Comparison of ENCODE assay signal across 8 cellular contexts in the genomic region with DNA sequence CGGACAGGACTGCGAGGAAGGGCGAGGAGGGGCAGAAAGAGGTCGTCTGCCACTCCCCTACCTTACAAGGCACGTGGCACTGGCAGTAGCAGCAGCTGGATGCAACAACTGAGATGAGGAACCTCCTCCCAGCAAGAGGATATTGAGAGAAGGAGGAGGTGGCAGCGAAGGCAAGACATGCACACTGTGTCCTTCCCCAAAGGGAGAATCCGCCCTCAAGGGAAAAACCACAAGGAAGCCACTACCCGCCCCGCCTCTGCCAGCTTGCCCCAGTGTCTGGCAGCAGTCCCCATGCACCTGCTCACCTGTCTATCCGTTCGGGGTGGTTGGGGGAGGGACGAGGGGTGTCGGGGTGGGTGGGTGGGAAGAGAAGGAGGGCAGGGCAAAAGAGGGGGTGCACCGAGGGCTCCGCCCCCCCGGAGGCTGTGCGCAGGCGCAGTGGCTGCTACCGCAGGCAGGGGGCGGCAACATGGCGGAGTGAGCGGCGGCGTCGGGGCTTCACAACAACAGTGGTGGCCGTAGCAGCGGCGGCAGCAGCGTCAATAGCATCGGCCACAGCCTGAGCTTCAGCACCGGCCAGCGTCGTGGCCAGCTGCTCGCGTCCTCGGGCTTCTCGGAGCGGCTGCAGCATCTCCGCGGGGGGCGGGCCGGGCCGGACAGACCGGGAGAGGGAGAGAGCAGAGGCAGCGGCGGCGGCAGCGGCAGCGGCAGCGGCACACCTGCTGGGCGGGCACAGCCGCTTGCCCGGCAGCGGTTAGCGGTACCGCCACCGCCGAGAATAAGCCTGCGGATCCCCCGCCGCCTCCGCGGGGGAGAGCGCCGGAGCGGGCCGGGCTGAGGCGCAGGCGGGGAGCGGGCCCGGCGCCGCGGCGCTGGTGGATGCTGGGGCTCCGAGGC. TPM values are rescaled to one million over a fixed set of nuclear protein-coding genes. Genes with fewer than 3 reads are reported as not detected.
DNase-seq lines count a peak whose midpoint lies in the region; ATAC-seq, FAIRE-seq and TF ChIP-seq lines count a peak whose summit lies in the region.

A gene with protein sequence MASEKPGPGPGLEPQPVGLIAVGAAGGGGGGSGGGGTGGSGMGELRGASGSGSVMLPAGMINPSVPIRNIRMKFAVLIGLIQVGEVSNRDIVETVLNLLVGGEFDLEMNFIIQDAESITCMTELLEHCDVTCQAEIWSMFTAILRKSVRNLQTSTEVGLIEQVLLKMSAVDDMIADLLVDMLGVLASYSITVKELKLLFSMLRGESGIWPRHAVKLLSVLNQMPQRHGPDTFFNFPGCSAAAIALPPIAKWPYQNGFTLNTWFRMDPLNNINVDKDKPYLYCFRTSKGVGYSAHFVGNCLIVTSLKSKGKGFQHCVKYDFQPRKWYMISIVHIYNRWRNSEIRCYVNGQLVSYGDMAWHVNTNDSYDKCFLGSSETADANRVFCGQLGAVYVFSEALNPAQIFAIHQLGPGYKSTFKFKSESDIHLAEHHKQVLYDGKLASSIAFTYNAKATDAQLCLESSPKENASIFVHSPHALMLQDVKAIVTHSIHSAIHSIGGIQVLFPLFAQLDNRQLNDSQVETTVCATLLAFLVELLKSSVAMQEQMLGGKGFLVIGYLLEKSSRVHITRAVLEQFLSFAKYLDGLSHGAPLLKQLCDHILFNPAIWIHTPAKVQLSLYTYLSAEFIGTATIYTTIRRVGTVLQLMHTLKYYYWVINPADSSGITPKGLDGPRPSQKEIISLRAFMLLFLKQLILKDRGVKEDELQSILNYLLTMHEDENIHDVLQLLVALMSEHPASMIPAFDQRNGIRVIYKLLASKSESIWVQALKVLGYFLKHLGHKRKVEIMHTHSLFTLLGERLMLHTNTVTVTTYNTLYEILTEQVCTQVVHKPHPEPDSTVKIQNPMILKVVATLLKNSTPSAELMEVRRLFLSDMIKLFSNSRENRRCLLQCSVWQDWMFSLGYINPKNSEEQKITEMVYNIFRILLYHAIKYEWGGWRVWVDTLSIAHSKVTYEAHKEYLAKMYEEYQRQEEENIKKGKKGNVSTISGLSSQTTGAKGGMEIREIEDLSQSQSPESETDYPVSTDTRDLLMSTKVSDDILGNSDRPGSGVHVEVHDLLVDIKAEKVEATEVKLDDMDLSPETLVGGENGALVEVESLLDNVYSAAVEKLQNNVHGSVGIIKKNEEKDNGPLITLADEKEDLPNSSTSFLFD (N-terminal part only) (plus strand): TSS at position 436 of the 897 bp plus-strand sequence. CDS start 551 bp downstream, outside the sequence.

- peaks cover 20% of the 10 kb centered on the region for H3K4me1 ChIP-seq in HepG2 (ENCODE audit: insufficient read depth, low read length)

- TF ChIP-seq POLR2A in HepG2 (IDR thresholded peaks at IDR 0.05; ENCODE audit: insufficient read depth in 1 of 2, low read depth in 2 of 2, low read length in 2 of 2), result peak in 1 of 2 experiments; percentile 68; a peak in 2 of 4 replicates

- no peaks in the 10 kb centered on the region for H3K9me3 Mint-ChIP-seq in dendritic cell treated with granulocyte-macrophage colony-stimulating factor and Interleukin-4, amounts not matched to agents 40 ng/mL and 50 ng/mL, for 4 days

- no peak for TF ChIP-seq EP300 in HepG2 (IDR thresholded peaks at IDR 0.05; ENCODE audit: low read depth in 2 of 2, low read length in 2 of 2)
- TF ChIP-seq EP300 in HepG2 (CRISPR knock-in tag; IDR thresholded peaks at IDR 0.05; ENCODE audit: borderline replicate concordance), result no peak

- H3K4me2 ChIP-seq in HepG2 (ENCODE audit: low read depth, low read length), result peak within 1 kb of the TSS; percentile 100

- H3K27ac ChIP-seq in HepG2 (ENCODE audit: extremely low read length, insufficient read depth, low read length), result no peak within 1 kb of the TSS

- FAIRE-seq in HepG2 (lab: Jason Lieb, UNC), result no peak

- peaks cover 23% of the 10 kb centered on the region for H3K4me1 Mint-ChIP-seq in dendritic cell treated with granulocyte-macrophage colony-stimulating factor and Interleukin-4, amounts not matched to agents 40 ng/mL and 50 ng/mL, for 4 days (ENCODE audit: low read depth)

- H3K27me3 Mint-ChIP-seq in dendritic cell treated with granulocyte-macrophage colony-stimulating factor and Interleukin-4, amounts not matched to agents 40 ng/mL and 50 ng/mL, for 4 days, result peaks cover 57% of the 10 kb centered on the region

- H3K9ac ChIP-seq in HepG2 (ENCODE audit: insufficient read depth, low read depth, low read length), result peak within 1 kb of the TSS; percentile 61; the same call in 1 of the 2 replicates

- no peaks in the 10 kb centered on the region; a peak in 2 of 5 replicates for H3K27me3 ChIP-seq in HepG2 (ENCODE audit: control insufficient read depth in 1 of 2, insufficient read depth in 2 of 2, low read length in 2 of 2)

- no TSS peak for BruUV-seq in HepG2 (replicated peaks; lab: Mats Ljungman, UMichigan)

- intact Hi-C loops in dendritic cell treated with granulocyte-macrophage colony-stimulating factor and Interleukin-4, amounts not matched to agents 40 ng/mL and 50 ng/mL, for 4 days (cut with micrococcal nuclease), result loop anchor here (5.0 kb wide), 1 partner anchor 220 kb away; no protein-coding TSS in a partner anchor
- intact Hi-C loops in HepG2 (cut with micrococcal nuclease; ENCODE audit: unreplicated experiment), result loop anchor here (2.0 kb wide), 1 partner anchor 215 kb away; no protein-coding TSS in a partner anchor

- no peaks in the 10 kb centered on the region for H3K36me3 ChIP-seq in HepG2 (replicated peaks in 1 of 2; ENCODE audit: control insufficient read depth in 1 of 2, insufficient read depth in 2 of 2, low read length in 2 of 2)

- H3K4me3 ChIP-seq in HepG2 (replicated peaks in 1 of 3; ENCODE audit: insufficient read depth in 1 of 3, low read depth in 2 of 3, low read length in 3 of 3), result peak within 1 kb of the TSS; percentile 81 to 84 (median 83)

- H3K9me3 ChIP-seq in HepG2 (ENCODE audit: low read length), result no peaks in the 10 kb centered on the region

- TF ChIP-seq RAD21 in HepG2 (CRISPR knock-in tag; IDR thresholded peaks at IDR 0.05), result no peak; the same call in 1 of the 2 replicates

- peak within 1 kb of the TSS; percentile 79 for H3K27ac Mint-ChIP-seq in dendritic cell treated with granulocyte-macrophage colony-stimulating factor and Interleukin-4, amounts not matched to agents 40 ng/mL and 50 ng/mL, for 4 days

- 1% methylated on average over 13 of the region's 76 CpGs for WGBS in HepG2 (ENCODE audit: low lambda C conversion rate)

- in situ Hi-C loops in HepG2 (cut with HindIII; ENCODE audit: extremely low pct_ligation_motif_present, low pct_unique_long_range_greater_than_20kb), result no loop called here

- H4K20me1 ChIP-seq in HepG2 (ENCODE audit: insufficient read depth, low read length), result no peaks in the 10 kb centered on the region

- CTCF ChIA-PET in HepG2 (lab: Yijun Ruan, JAX; ENCODE audit: low intra/inter-chr PET ratio, low total read pairs), result no interaction called here

- H2AFZ ChIP-seq in HepG2 (ENCODE audit: low read length), result peak within 1 kb of the TSS; percentile 92

- H3K36me3 Mint-ChIP-seq in dendritic cell treated with granulocyte-macrophage colony-stimulating factor and Interleukin-4, amounts not matched to agents 40 ng/mL and 50 ng/mL, for 4 days (ENCODE audit: low read depth), result peaks cover 6% of the 10 kb centered on the region

- ATAC-seq in GM18907 (IDR thresholded peaks at IDR 0.05; ENCODE audit: unreplicated experiment), result peak; percentile 76
- peak; percentile 71 for ATAC-seq in HG03159 (IDR thresholded peaks at IDR 0.05; ENCODE audit: unreplicated experiment)
- peak; percentile 82 for ATAC-seq in HepG2

- peak; percentile 90 for DNase-seq in AG08395 (ENCODE audit: low spot score)
- peak; percentile 67 for DNase-seq in NCI-H510A (lab: John Stamatoyannopoulos, UW)
- peak; percentile 39 to 58 for DNase-seq in activated CD4-positive, alpha-beta T cell treated with anti-CD3 and anti-CD28 coated beads, Interleukin-2, amount 50 U/mL, for 24 hours (ENCODE audit: low read depth in 1 of 2, low spot score in 1 of 2)
- DNase-seq in HepG2 (ENCODE audit: low spot score), result peak; percentile 19
- DNase-seq in stimulated activated CD4-positive, alpha-beta T cell treated with anti-CD3 and anti-CD28 coated beads, Interleukin-4, amount 100 ng/mL, for 1 hour, result peak; percentile 79

- peak within 1 kb of the TSS; percentile 92 for H3K4me3 Mint-ChIP-seq in dendritic cell treated with granulocyte-macrophage colony-stimulating factor and Interleukin-4, amounts not matched to agents 40 ng/mL and 50 ng/mL, for 4 days

- TF ChIP-seq CTCF in HepG2 (CRISPR knock-in tag; IDR thresholded peaks at IDR 0.05), result peak; percentile 33; the same call in 1 of the 2 replicates

- POLR2A ChIA-PET in HepG2 (lab: Yijun Ruan, JAX), result no interaction called here

- H3K79me2 ChIP-seq in HepG2 (ENCODE audit: insufficient read depth, low read length), result no peaks in the 10 kb centered on the region

TF ChIP-seq in HepG2, 621 proteins besides CTCF, POLR2A, EP300 and RAD21 (continues in another document):
- TF ChIP-seq SP5 (CRISPR knock-in tag; IDR thresholded peaks at IDR 0.05; ENCODE audit: borderline replicate concordance, low read depth) (no peak), ZNF205 (CRISPR knock-in tag; IDR thresholded peaks at IDR 0.05) (no peak), ZNF589 (CRISPR knock-in tag; conservative IDR thresholded peaks at IDR 0.05) (no peak), ZNF773 (CRISPR knock-in tag; IDR thresholded peaks at IDR 0.05; ENCODE audit: borderline replicate concordance) (no peak)

RNA-seq across cellular contexts. Expression of the gene that starts here (rescaled TPM):
- total RNA-seq in HepG2 (2016; rRNA removed; fragmentation: Illumina TruSeq; extraction: Trizol), result 2.7 and 5.0 TPM in 2 replicates
- 2.2 and 2.3 TPM in 2 replicates for total RNA-seq in HepG2 (2016; cell fraction: cytosol; rRNA removed; fragmentation: Illumina TruSeq; extraction: Trizol; ENCODE audit: low read depth)
- total RNA-seq in HepG2 (2016; cell fraction: insoluble cytoplasmic fraction; rRNA removed; fragmentation: Illumina TruSeq; extraction: Trizol), result 2.2 and 4.4 TPM in 2 replicates
- total RNA-seq in HepG2 (2016; cell fraction: membrane; rRNA removed; fragmentation: Illumina TruSeq; extraction: Trizol), result 1.5 and 2.2 TPM in 2 replicates
- total RNA-seq in HepG2 (2016; cell fraction: nucleus; rRNA removed; fragmentation: Illumina TruSeq; extraction: Trizol), result 8.8 and 9.3 TPM in 2 replicates
- polyA plus RNA-seq in HepG2 (2011; rRNA removed), result 2.8 and 3.4 TPM in 2 replicates
- polyA plus RNA-seq in HepG2 (2011; cell fraction: cytosol; rRNA removed), result 1.6 and 3.1 TPM in 2 replicates
- 2.2 and 3.1 TPM in 2 replicates for polyA plus RNA-seq in HepG2 (2011; cell fraction: nucleus; rRNA removed)
- 3.3 and 3.4 TPM in 2 replicates for polyA plus RNA-seq in HepG2 (2012)
- polyA plus RNA-seq in HepG2 (2016; cell fraction: cytosol; fragmentation: Illumina TruSeq; extraction: Trizol; ENCODE audit: low read depth), result 0.15 and 0.17 TPM in 2 replicates
- 2.6 and 3.2 TPM in 2 replicates for polyA plus RNA-seq in HepG2 (2016; cell fraction: insoluble cytoplasmic fraction; fragmentation: Illumina TruSeq; extraction: Trizol; ENCODE audit: low read depth)
- 0.34 and 0.36 TPM in 2 replicates for polyA plus RNA-seq in HepG2 (2016; cell fraction: membrane; fragmentation: Illumina TruSeq; extraction: Trizol; ENCODE audit: low read depth)
- 2.7 TPM in 2 replicates for polyA plus RNA-seq in HepG2 (2016; cell fraction: nucleus; fragmentation: Illumina TruSeq; extraction: Trizol; ENCODE audit: insufficient read depth, low read depth)
- polyA minus RNA-seq in HepG2 (2011; rRNA and poly(A)+ RNA removed; ENCODE audit: low replicate concordance), result 4.6 and 7.0 TPM in 2 replicates
- 4.1 and 6.9 TPM in 2 replicates for polyA minus RNA-seq in HepG2 (2011; cell fraction: cytosol; rRNA and poly(A)+ RNA removed)
- polyA minus RNA-seq in HepG2 (2011; cell fraction: nucleus; rRNA and poly(A)+ RNA removed), result 36.1 and 48.0 TPM in 2 replicates

Comparison
In these comparisons a context has a peak if more than half of its experiments do, and no peak if none do; other contexts are left out.
1. DNase-seq: peak in every context shown above with its lines; median percentile 90 in AG08395; 79 in stimulated activated CD4-positive, alpha-beta T cell treated with anti-CD3 and anti-CD28 coated beads, Interleukin-4, amount 100 ng/mL, for 1 hour; 67 in NCI-H510A; 48 in activated CD4-positive, alpha-beta T cell treated with anti-CD3 and anti-CD28 coated beads, Interleukin-2, amount 50 U/mL, for 24 hours; 19 in HepG2.